ENCODE assay signal across 2 cellular contexts in genomic region chr4:156459584-156459983, GRCh38.
TF ChIP-seq lines count a peak whose summit lies in the region.

No MANE protein-coding gene starts in this region.

TF ChIP-seq in HepG2, 621 proteins besides CTCF, POLR2A, EP300 and RAD21:
- TF ChIP-seq ZNF337 (CRISPR knock-in tag; IDR thresholded peaks at IDR 0.05; ENCODE audit: borderline replicate concordance, low read depth) (no peak), NFAT5 (CRISPR knock-in tag; IDR thresholded peaks at IDR 0.05) (no peak), NKX3-1 (CRISPR knock-in tag; IDR thresholded peaks at IDR 0.05) (no peak), YEATS4 (CRISPR knock-in tag; IDR thresholded peaks at IDR 0.05; ENCODE audit: borderline replicate concordance) (no peak), KDM4B (CRISPR knock-in tag; IDR thresholded peaks at IDR 0.05) (no peak), ZNF501 (CRISPR knock-in tag; IDR thresholded peaks at IDR 0.05) (no peak), GABPB1 (CRISPR knock-in tag; IDR thresholded peaks at IDR 0.05) (no peak), ZNF768 (CRISPR knock-in tag; IDR thresholded peaks at IDR 0.05) (no peak), MXD1 (CRISPR knock-in tag; IDR thresholded peaks at IDR 0.05) (no peak), MEF2D (CRISPR knock-in tag; IDR thresholded peaks at IDR 0.05) (no peak), ZBTB20 (CRISPR knock-in tag; IDR thresholded peaks at IDR 0.05; ENCODE audit: borderline replicate concordance, low read depth) (no peak), RNF2 (conservative IDR thresholded peaks at IDR 0.05; ENCODE audit: low read depth) (no peak), ZFP36 (IDR thresholded peaks at IDR 0.05; ENCODE audit: borderline replicate concordance, low read depth, low read length, partially characterized antibody) (no peak)
- TF ChIP-seq, protein P1, sequence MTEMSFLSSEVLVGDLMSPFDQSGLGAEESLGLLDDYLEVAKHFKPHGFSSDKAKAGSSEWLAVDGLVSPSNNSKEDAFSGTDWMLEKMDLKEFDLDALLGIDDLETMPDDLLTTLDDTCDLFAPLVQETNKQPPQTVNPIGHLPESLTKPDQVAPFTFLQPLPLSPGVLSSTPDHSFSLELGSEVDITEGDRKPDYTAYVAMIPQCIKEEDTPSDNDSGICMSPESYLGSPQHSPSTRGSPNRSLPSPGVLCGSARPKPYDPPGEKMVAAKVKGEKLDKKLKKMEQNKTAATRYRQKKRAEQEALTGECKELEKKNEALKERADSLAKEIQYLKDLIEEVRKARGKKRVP (CRISPR knock-in tag; IDR thresholded peaks at IDR 0.05) = no peak
- TF ChIP-seq, protein P2, sequence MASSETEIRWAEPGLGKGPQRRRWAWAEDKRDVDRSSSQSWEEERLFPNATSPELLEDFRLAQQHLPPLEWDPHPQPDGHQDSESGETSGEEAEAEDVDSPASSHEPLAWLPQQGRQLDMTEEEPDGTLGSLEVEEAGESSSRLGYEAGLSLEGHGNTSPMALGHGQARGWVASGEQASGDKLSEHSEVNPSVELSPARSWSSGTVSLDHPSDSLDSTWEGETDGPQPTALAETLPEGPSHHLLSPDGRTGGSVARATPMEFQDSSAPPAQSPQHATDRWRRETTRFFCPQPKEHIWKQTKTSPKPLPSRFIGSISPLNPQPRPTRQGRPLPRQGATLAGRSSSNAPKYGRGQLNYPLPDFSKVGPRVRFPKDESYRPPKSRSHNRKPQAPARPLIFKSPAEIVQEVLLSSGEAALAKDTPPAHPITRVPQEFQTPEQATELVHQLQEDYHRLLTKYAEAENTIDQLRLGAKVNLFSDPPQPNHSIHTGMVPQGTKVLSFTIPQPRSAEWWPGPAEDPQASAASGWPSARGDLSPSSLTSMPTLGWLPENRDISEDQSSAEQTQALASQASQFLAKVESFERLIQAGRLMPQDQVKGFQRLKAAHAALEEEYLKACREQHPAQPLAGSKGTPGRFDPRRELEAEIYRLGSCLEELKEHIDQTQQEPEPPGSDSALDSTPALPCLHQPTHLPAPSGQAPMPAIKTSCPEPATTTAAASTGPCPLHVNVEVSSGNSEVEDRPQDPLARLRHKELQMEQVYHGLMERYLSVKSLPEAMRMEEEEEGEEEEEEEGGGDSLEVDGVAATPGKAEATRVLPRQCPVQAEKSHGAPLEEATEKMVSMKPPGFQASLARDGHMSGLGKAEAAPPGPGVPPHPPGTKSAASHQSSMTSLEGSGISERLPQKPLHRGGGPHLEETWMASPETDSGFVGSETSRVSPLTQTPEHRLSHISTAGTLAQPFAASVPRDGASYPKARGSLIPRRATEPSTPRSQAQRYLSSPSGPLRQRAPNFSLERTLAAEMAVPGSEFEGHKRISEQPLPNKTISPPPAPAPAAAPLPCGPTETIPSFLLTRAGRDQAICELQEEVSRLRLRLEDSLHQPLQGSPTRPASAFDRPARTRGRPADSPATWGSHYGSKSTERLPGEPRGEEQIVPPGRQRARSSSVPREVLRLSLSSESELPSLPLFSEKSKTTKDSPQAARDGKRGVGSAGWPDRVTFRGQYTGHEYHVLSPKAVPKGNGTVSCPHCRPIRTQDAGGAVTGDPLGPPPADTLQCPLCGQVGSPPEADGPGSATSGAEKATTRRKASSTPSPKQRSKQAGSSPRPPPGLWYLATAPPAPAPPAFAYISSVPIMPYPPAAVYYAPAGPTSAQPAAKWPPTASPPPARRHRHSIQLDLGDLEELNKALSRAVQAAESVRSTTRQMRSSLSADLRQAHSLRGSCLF (CRISPR knock-in tag; IDR thresholded peaks at IDR 0.05; ENCODE audit: borderline replicate concordance) = no peak

TF ChIP-seq in H1, 55 proteins besides CTCF, POLR2A, EP300 and RAD21:
- TF ChIP-seq YY1 (IDR thresholded peaks at IDR 0.05; ENCODE audit: low read depth, low read length) = no peak
- no peak for TF ChIP-seq JUN (IDR thresholded peaks at IDR 0.05; ENCODE audit: low read depth, low read length)
- no peak for TF ChIP-seq ASH2L (IDR thresholded peaks at IDR 0.05; ENCODE audit: low read length)
